27 cellular contexts compared by ENCODE assay signal in the genomic region with DNA sequence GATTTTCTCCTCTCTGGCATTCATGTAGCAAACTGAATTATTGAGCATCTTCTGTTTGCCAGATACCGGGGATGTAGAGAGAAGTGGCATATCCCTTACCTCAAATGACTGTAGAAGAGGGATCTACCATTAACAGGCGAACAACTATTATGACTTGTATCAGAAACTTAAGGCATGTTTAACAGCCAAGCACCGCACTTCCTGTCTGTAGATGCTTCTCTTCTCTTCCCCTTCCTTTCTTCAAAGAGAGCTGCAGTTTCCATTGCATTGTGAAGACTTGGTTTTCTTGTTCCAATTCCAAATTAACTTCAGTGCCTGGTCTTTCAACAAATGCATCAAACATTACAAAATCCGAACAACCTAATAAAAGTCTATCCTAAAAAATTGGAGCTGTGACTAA. TPM values are rescaled to one million over a fixed set of nuclear protein-coding genes. Genes with fewer than 3 reads are reported as not detected.
"Had no signal": no experiment of that assay in that cellular context is flagged by ENCODE, and none has a peak within 500 bp of the region (broad histone marks: within the 10 kb centered on the region; RNA-seq: fewer than 3 reads in every experiment).

No MANE protein-coding gene starts in this region.

- H3K9me3 ChIP-seq: adrenal gland had no signal

- H3K36me3 ChIP-seq: adrenal gland had no signal

- H3K4me3 Mint-ChIP-seq: activated CD8-positive, alpha-beta T cell treated with anti-CD3 and anti-CD28 coated beads for 36 hours; activated naive CD8-positive, alpha-beta T cell; activated T-helper 1 cell treated with anti-CD3 and anti-CD28 coated beads, Interleukin-12 subunit alpha, Interleukin-12 subunit beta, Interleukin-2, Interleukin-4 antibody, amounts not matched to agents 30 ng/mL and 10 ng/mL and 1 ng/mL, durations not matched to agents 14 hours and 24 hours and 36 hours; T-helper 1 cell treated with Interleukin-12 subunit alpha and Interleukin-12 subunit beta and Interleukin-4 antibody, amounts not matched to agents 30 μg/mL and 1 μg/mL, for 36 hours; WTC11 had no signal

- H3K4me1 ChIP-seq: adrenal gland, Peyer's patch had no signal

- H3K27me3 ChIP-seq: adrenal gland, Peyer's patch had no signal

- H3K27ac ChIP-seq: adrenal gland, Peyer's patch, RWPE1 had no signal

- DNase-seq: activated CD4-positive, CD25-positive, alpha-beta regulatory T cell treated with anti-CD3 and anti-CD28 coated beads, Interleukin-2, amount 50 U/mL, for 72 hours; activated CD8-positive, alpha-beta memory T cell treated with anti-CD3 and anti-CD28 coated beads, Interleukin-2, amount 50 U/mL, for 4 hours; activated CD8-positive, alpha-beta T cell treated with anti-CD3 and anti-CD28 coated beads for 36 hours; activated effector memory CD4-positive, alpha-beta T cell treated with Interleukin-2 at 50 U/mL for 16 hours; activated naive CD4-positive, alpha-beta T cell; activated T-cell treated with anti-CD3 and anti-CD28 coated beads, Interleukin-2, amount 50 U/mL, for 1 hour; adrenal gland; anterior cingulate cortex; Kasumi-1; NCI-H1048; NCI-H146; NCI-H187 treated with DMSO at 0.1 percent for 48 hours; NCI-H2171 treated with DMSO at 0.1 percent for 48 hours; NCI-H345; NCI-H510A; NCI-H526 treated with DMSO at 0.1 percent for 48 hours; NCI-H82; OCI-M1; Peyer's patch; Right ventricle myocardium superior had no signal

- H3K27ac Mint-ChIP-seq: activated CD8-positive, alpha-beta T cell treated with anti-CD3 and anti-CD28 coated beads for 36 hours; activated naive CD8-positive, alpha-beta T cell; activated T-helper 1 cell treated with anti-CD3 and anti-CD28 coated beads, Interleukin-12 subunit alpha, Interleukin-12 subunit beta, Interleukin-2, Interleukin-4 antibody, amounts not matched to agents 30 ng/mL and 10 ng/mL and 1 ng/mL, durations not matched to agents 14 hours and 24 hours and 36 hours; T-helper 1 cell treated with Interleukin-12 subunit alpha and Interleukin-12 subunit beta and Interleukin-4 antibody, amounts not matched to agents 30 μg/mL and 1 μg/mL, for 36 hours had no signal

- ATAC-seq: activated CD8-positive, alpha-beta T cell treated with anti-CD3 and anti-CD28 coated beads for 36 hours; WTC11 had no signal

- H3K27me3 Mint-ChIP-seq: activated CD8-positive, alpha-beta T cell treated with anti-CD3 and anti-CD28 coated beads for 36 hours; activated naive CD8-positive, alpha-beta T cell; IgD-negative memory B cell had no signal

- H3K4me3 ChIP-seq: adrenal gland, Peyer's patch had no signal

RNA-seq across cellular contexts. Expression of gene LRRC4, which starts 49.3 kb away (rescaled TPM):
- total RNA-seq: activated CD8-positive, alpha-beta T cell treated with anti-CD3 and anti-CD28 coated beads for 36 hours; SK-MEL-5 had no signal
- polyA plus RNA-seq: IgD-negative memory B cell had no signal
